In genomic region chr2:178414266-178415247, GRCh38 we compare ENCODE assay signal across 8 cellular contexts. TPM values are rescaled to one million over a fixed set of nuclear protein-coding genes. Genes with fewer than 3 reads are reported as not detected.
DNase-seq lines count a peak whose midpoint lies in the region; ATAC-seq and TF ChIP-seq lines count a peak whose summit lies in the region.

No MANE protein-coding gene starts in this region.

- ATAC-seq in GM18907 (IDR thresholded peaks at IDR 0.05; ENCODE audit: unreplicated experiment) = peak; percentile 87
- ATAC-seq in HG03159 (IDR thresholded peaks at IDR 0.05; ENCODE audit: unreplicated experiment) = peak; percentile 73

- no peaks in the 10 kb centered on the region for H3K9me3 Mint-ChIP-seq in chondrocyte (ENCODE audit: low read depth)

- peak overlapping the region; percentile 91 for H3K4me3 Mint-ChIP-seq in chondrocyte (ENCODE audit: unreplicated experiment)

- H3K27me3 Mint-ChIP-seq in chondrocyte (ENCODE audit: low read depth) = no peaks in the 10 kb centered on the region

- peaks cover 21% of the 10 kb centered on the region for H3K4me1 Mint-ChIP-seq in chondrocyte (ENCODE audit: low read depth)

- peak overlapping the region; percentile 94 for H3K27ac Mint-ChIP-seq in chondrocyte (ENCODE audit: unreplicated experiment)

- no peaks in the 10 kb centered on the region for H3K27me3 ChIP-seq in kidney epithelial cell (ENCODE audit: control insufficient read depth, insufficient read depth, low read length)

- H3K4me3 ChIP-seq in AG10803 (ENCODE audit: low read length) (peak overlapping the region; percentile 68), kidney epithelial cell (ENCODE audit: low read depth, low read length) (peak overlapping the region; percentile 56)

- no peaks in the 10 kb centered on the region for H3K36me3 ChIP-seq in kidney epithelial cell (ENCODE audit: control insufficient read depth, insufficient read depth, low read length)

- TF ChIP-seq CTCF in AG10803 (conservative IDR thresholded peaks at IDR 0.05; ENCODE audit: low read length) (peak; percentile 98), chondrocyte (IDR thresholded peaks at IDR 0.05) (peak; percentile 90), kidney epithelial cell (IDR thresholded peaks at IDR 0.05; ENCODE audit: insufficient read depth, low read length, poor library complexity, severe bottlenecking) (peak; percentile 94)

- H3K36me3 Mint-ChIP-seq in chondrocyte (ENCODE audit: low read depth) = no peaks in the 10 kb centered on the region

- DNase-seq in AG10803 (ENCODE audit: low read depth) (peak; percentile 93), NCI-H2227 (lab: John Stamatoyannopoulos, UW; ENCODE audit: unreplicated experiment) (peak; percentile 98), chondrocyte (ENCODE audit: low spot score) (peak; percentile 91), kidney epithelial cell (ENCODE audit: low read depth) (peak; percentile 85)
- peak; percentile 64 for DNase-seq in activated CD4-positive, CD25-positive, alpha-beta regulatory T cell treated with anti-CD3 and anti-CD28 coated beads, Interleukin-2, amount 50 U/mL, for 16 hours (ENCODE audit: low read depth, low spot score)
- peak; percentile 69 to 74 for DNase-seq in stimulated activated CD4-positive, alpha-beta T cell treated with anti-CD3 and anti-CD28 coated beads, Interleukin-15, amount 100 ng/mL, for 48 hours (ENCODE audit: low read depth in 2 of 2)

RNA-seq across cellular contexts. Expression of gene PRKRA, which starts 36.4 kb away (rescaled TPM):
- total RNA-seq in chondrocyte = 42.8 to 48.8 TPM (median 48.8 TPM) in 3 replicates
- total RNA-seq in kidney epithelial cell = 50.3 and 50.4 TPM in 2 replicates

RNA-seq across cellular contexts. Expression of gene PJVK, which starts 36.6 kb away (rescaled TPM):
- total RNA-seq in chondrocyte = 3.7 to 6.6 TPM (median 4.2 TPM) in 3 replicates
- 2.7 and 3.8 TPM in 2 replicates for total RNA-seq in kidney epithelial cell

Comparison
In these comparisons a context has a peak if more than half of its experiments do, and no peak if none do; other contexts are left out.
1. Peak in every context shown above with its lines: DNase-seq, ATAC-seq and H3K4me3 ChIP-seq.